ENCODE assay signal across 8 cellular contexts in the genomic region with DNA sequence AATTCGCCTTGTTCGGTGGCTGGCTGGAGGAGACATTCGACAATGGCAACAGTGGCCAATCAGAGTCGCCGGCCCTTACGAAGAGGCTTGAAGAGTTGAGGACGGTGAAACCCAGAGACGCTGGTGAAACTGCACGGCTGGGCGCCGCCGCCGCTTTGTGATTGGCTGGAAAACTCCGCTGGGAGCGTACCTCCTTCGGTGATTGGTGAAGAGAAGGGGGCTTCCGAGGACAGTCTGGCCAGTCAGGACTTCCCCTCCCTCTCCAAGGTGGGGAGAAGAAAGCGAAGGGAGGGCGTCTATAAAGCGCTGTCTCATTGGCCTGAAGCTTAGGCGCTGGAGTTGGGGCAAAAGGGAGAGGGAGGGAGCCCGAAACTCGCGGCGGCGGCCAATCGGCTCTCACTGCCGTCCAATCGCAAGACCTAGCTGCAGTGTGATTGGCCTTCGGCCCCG. TPM values are rescaled to one million over a fixed set of nuclear protein-coding genes. Genes with fewer than 3 reads are reported as not detected.
A peak's percentile ranks its signal among the peaks of the same experiment; 100 is the strongest.
DNase-seq lines count a peak whose midpoint lies in the region; ATAC-seq and TF ChIP-seq lines count a peak whose summit lies in the region.

No MANE protein-coding gene starts in this region.

- DNase-seq in CD14-positive monocyte (ENCODE audit: low spot score): peak; percentile 99
- peak; percentile 100 for DNase-seq in NCI-H2171 (lab: John Stamatoyannopoulos, UW)
- peak; percentile 100 for DNase-seq in endodermal cell
- peak in 1 of 2 donors; percentile 99 for DNase-seq in memory B cell (ENCODE audit: low spot score in 2 of 2)
- no peak for DNase-seq in stimulated activated effector memory CD8-positive, alpha-beta T cell treated with anti-CD3 and anti-CD28 coated beads, Interleukin-12 subunit alpha, Interleukin-12 subunit beta, amount 100 ng/mL, for 72 hours (ENCODE audit: low spot score in 2 of 2)

- H3K36me3 Mint-ChIP-seq in CD14-positive monocyte: peaks cover 7 to 13% of the 10 kb centered on the region in 2 donors
- peaks cover 12% of the 10 kb centered on the region for H3K36me3 Mint-ChIP-seq in endodermal cell (ENCODE audit: low read depth)
- peaks cover 9% of the 10 kb centered on the region for H3K36me3 Mint-ChIP-seq in memory B cell
- H3K36me3 Mint-ChIP-seq in stimulated activated effector memory CD8-positive, alpha-beta T cell treated with anti-CD3 and anti-CD28 coated beads, Interleukin-12 subunit alpha, Interleukin-12 subunit beta, amount 100 ng/mL, for 72 hours: peaks cover 13% of the 10 kb centered on the region

- H3K9ac ChIP-seq in endodermal cell (ENCODE audit: extremely low read depth, low read length, poor library complexity, severe bottlenecking): peak overlapping the region; percentile 99

- H3K27me3 Mint-ChIP-seq in CD14-positive monocyte (ENCODE audit: low read depth in 3 of 3) (no peaks in the 10 kb centered on the region), endodermal cell (ENCODE audit: insufficient read depth) (no peaks in the 10 kb centered on the region), memory B cell (no peaks in the 10 kb centered on the region)

- no peaks in the 10 kb centered on the region for H3K36me3 ChIP-seq in endodermal cell (ENCODE audit: control insufficient read depth, insufficient read depth, low read length)

- intact Hi-C loops in CD14-positive monocyte (cut with micrococcal nuclease): loop anchor here (10.0 kb wide), 5 partner anchors 260 to 650 kb away; partner anchors contain the start of genes GTF2E1 (in 2 of the 2), RABL3 (in 2 of the 2), CFAP91 (in 1 of the 2) and NDUFB4 (in 1 of the 2)

- no peaks in the 10 kb centered on the region for H3K9me3 Mint-ChIP-seq in CD14-positive monocyte
- no peaks in the 10 kb centered on the region for H3K9me3 Mint-ChIP-seq in endodermal cell
- H3K9me3 Mint-ChIP-seq in memory B cell: no peaks in the 10 kb centered on the region
- no peaks in the 10 kb centered on the region for H3K9me3 Mint-ChIP-seq in stimulated activated effector memory CD8-positive, alpha-beta T cell treated with anti-CD3 and anti-CD28 coated beads, Interleukin-12 subunit alpha, Interleukin-12 subunit beta, amount 100 ng/mL, for 72 hours

- H3K4me3 Mint-ChIP-seq in CD14-positive monocyte: peak overlapping the region in 1 of 2 donors; percentile 98
- H3K4me3 Mint-ChIP-seq in endodermal cell: no peak overlapping the region
- no peak overlapping the region for H3K4me3 Mint-ChIP-seq in memory B cell
- no peak overlapping the region for H3K4me3 Mint-ChIP-seq in stimulated activated effector memory CD8-positive, alpha-beta T cell treated with anti-CD3 and anti-CD28 coated beads, Interleukin-12 subunit alpha, Interleukin-12 subunit beta, amount 100 ng/mL, for 72 hours

- H3K4me3 ChIP-seq in endodermal cell (ENCODE audit: low read length): peak overlapping the region; percentile 97

- no peaks in the 10 kb centered on the region for H3K4me1 ChIP-seq in endodermal cell (ENCODE audit: control insufficient read depth, insufficient read depth, low read length)

- H3K4me1 Mint-ChIP-seq in CD14-positive monocyte: peaks cover 17% of the 10 kb centered on the region
- H3K4me1 Mint-ChIP-seq in endodermal cell: peaks cover 6% of the 10 kb centered on the region
- H3K4me1 Mint-ChIP-seq in memory B cell: peaks cover 12% of the 10 kb centered on the region
- peaks cover 11% of the 10 kb centered on the region for H3K4me1 Mint-ChIP-seq in stimulated activated effector memory CD8-positive, alpha-beta T cell treated with anti-CD3 and anti-CD28 coated beads, Interleukin-12 subunit alpha, Interleukin-12 subunit beta, amount 100 ng/mL, for 72 hours

- no peaks in the 10 kb centered on the region for H3K27me3 ChIP-seq in endodermal cell (ENCODE audit: control insufficient read depth, insufficient read depth, low read length, poor library complexity, severe bottlenecking)

- TF ChIP-seq CTCF in CD14-positive monocyte (IDR thresholded peaks at IDR 0.05) (no peak), VCaP (conservative IDR thresholded peaks at IDR 0.05) (no peak), endodermal cell (conservative IDR thresholded peaks at IDR 0.05) (no peak)

- H3K27ac ChIP-seq in VCaP (peak overlapping the region; percentile 100), endodermal cell (ENCODE audit: low read depth, low read length) (peak overlapping the region; percentile 100)

- ATAC-seq in GM19023 (IDR thresholded peaks at IDR 0.05; ENCODE audit: unreplicated experiment) (peak; percentile 72), HG03139 (IDR thresholded peaks at IDR 0.05; ENCODE audit: unreplicated experiment) (peak; percentile 62), memory B cell (ENCODE audit: low read depth) (peak; percentile 60)
- ATAC-seq in stimulated activated effector memory CD8-positive, alpha-beta T cell treated with anti-CD3 and anti-CD28 coated beads, Interleukin-12 subunit alpha, Interleukin-12 subunit beta, amount 100 ng/mL, for 72 hours: peak; percentile 84

- 0% methylated on average over 12 to 31 of the region's 31 CpGs for WGBS in endodermal cell (ENCODE audit: insufficient coverage in 1 of 2, insufficient read length in 1 of 2), 2 experiments

- H3K27ac Mint-ChIP-seq in CD14-positive monocyte (no peak overlapping the region), endodermal cell (no peak overlapping the region), memory B cell (no peak overlapping the region)
- no peak overlapping the region for H3K27ac Mint-ChIP-seq in stimulated activated effector memory CD8-positive, alpha-beta T cell treated with anti-CD3 and anti-CD28 coated beads, Interleukin-12 subunit alpha, Interleukin-12 subunit beta, amount 100 ng/mL, for 72 hours

- no peaks in the 10 kb centered on the region for H3K9me3 ChIP-seq in endodermal cell (ENCODE audit: control insufficient read depth, low read length)

RNA-seq across cellular contexts. Expression of gene GSK3B, which starts 0.6 kb away (rescaled TPM):
- polyA plus RNA-seq in CD14-positive monocyte: 10 to 100 TPM; 16.2 to 20.6 TPM
- total RNA-seq in endodermal cell: 10 to 100 TPM; 57.3 to 59.8 TPM
- 53.6 TPM for polyA plus RNA-seq in endodermal cell (2013, experiment 1 of 2)
- polyA plus RNA-seq in endodermal cell (2013, experiment 2 of 2): 47.3 TPM

Comparison
In these comparisons a context has a peak if more than half of its experiments do, and no peak if none do; other contexts are left out.
1. DNase-seq: peak in CD14-positive monocyte (single experiment), NCI-H2171 (single experiment) and endodermal cell (single experiment); none in stimulated activated effector memory CD8-positive, alpha-beta T cell treated with anti-CD3 and anti-CD28 coated beads, Interleukin-12 subunit alpha, Interleukin-12 subunit beta, amount 100 ng/mL, for 72 hours (0 of 2).
2. Peak in every context shown above with its lines, with median percentiles within 50 percentile points of each other: ATAC-seq.